Comparison of ENCODE assay signal across 10 cellular contexts in the genomic region with DNA sequence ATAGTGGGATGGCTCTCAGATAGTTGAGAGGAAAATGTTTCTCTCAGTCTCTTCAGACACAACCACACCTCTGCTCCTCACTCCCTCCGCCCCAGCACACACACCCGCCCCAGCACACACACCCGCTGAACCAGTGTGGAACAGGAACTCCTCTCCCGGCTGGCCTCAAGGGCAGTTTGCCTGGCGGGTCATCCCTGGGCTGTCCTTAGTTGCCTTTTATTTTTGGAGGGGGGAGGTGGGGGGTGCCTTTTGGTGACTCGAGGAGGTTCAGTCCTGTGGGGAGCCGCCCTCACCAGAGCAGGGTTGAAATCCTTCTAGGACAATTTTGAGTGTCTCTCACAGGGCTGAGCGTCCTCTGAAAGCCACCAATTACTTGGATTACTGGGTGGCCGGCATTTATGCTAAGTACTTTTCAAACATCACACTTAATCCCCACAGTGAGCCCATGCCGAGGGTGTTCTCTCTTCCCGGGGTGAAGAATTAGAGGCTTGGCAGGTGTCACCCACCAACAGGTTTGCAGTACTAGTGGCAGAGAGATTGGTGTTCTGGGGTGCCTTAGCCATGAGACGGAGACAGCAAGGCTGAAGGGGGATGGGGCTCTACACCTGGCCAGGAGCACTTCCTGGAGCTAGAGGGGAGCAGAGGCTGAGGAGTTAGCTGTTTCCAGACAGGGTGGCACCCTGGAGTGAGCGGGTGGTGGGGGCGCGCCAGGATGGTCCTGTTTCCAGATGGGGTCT. TPM values are rescaled to one million over a fixed set of nuclear protein-coding genes. Genes with fewer than 3 reads are reported as not detected.
DNase-seq lines count a peak whose midpoint lies in the region; ATAC-seq and TF ChIP-seq lines count a peak whose summit lies in the region.
"Had no signal": no experiment of that assay in that cellular context is flagged by ENCODE, and none has a peak within 500 bp of the region (broad histone marks: within the 10 kb centered on the region; RNA-seq: fewer than 3 reads in every experiment).

No MANE protein-coding gene starts in this region.

- intact Hi-C loops in activated T-helper 1 cell treated with anti-CD3 and anti-CD28 coated beads, Interleukin-12 subunit alpha, Interleukin-12 subunit beta, Interleukin-2, Interleukin-4 antibody, amounts not matched to agents 30 ng/mL and 10 ng/mL and 1 ng/mL, durations not matched to agents 14 hours and 24 hours and 36 hours (cut with micrococcal nuclease) = loop anchor here (10.0 kb wide), 2 partner anchors 481 to 541 kb away; a partner anchor contains a TSS
- intact Hi-C loops in gastrocnemius medialis (cut with DNase I; ENCODE audit: low total_unique reads) = loop anchor here (2.0 to 10.0 kb wide), 2 partner anchors 17 to 449 kb away; a partner anchor contains a TSS
- intact Hi-C loops in ascending aorta (cut with DNase I) = loop anchor here (10.0 kb wide), 1 partner anchor 541 kb away; a partner anchor contains a TSS

- no peak overlapping the region for H2BK120ac ChIP-seq in trophoblast cell (ENCODE audit: insufficient read depth, low read length, poor library complexity)

- no peak overlapping the region for H4K91ac ChIP-seq in trophoblast cell (ENCODE audit: low read depth, low read length)

- no peaks in the 10 kb centered on the region for H3K79me2 ChIP-seq in hepatocyte
- no peaks in the 10 kb centered on the region for H3K79me2 ChIP-seq in trophoblast cell (ENCODE audit: control insufficient read depth, insufficient read depth, low read length, poor library complexity)

- CTCF ChIA-PET in HEK293 (lab: Yijun Ruan, JAX) = no interaction called here

- H3K4ac ChIP-seq in trophoblast cell (ENCODE audit: low read depth, low read length) = no peak overlapping the region

- peaks cover 14% of the 10 kb centered on the region for H3K4me1 Mint-ChIP-seq in activated T-helper 1 cell treated with anti-CD3 and anti-CD28 coated beads, Interleukin-12 subunit alpha, Interleukin-12 subunit beta, Interleukin-2, Interleukin-4 antibody, amounts not matched to agents 30 ng/mL and 10 ng/mL and 1 ng/mL, durations not matched to agents 14 hours and 24 hours and 36 hours (ENCODE audit: low read depth)

- H4K20me1 ChIP-seq in hepatocyte (ENCODE audit: insufficient read depth, poor library complexity, severe bottlenecking) = no peaks in the 10 kb centered on the region

- H4K12ac ChIP-seq in trophoblast cell (ENCODE audit: low read depth, low read length) = no peak overlapping the region

- no peak overlapping the region for H4K8ac ChIP-seq in trophoblast cell (ENCODE audit: low read depth, low read length)

- no peak overlapping the region for H2BK5ac ChIP-seq in trophoblast cell (ENCODE audit: low read depth, low read length, poor library complexity)

- no peak overlapping the region for H3K9ac ChIP-seq in trophoblast cell (ENCODE audit: low read length)

- TF ChIP-seq POLR2A in gastrocnemius medialis (IDR thresholded peaks at IDR 0.05) = no peak

- no peak overlapping the region for H3K14ac ChIP-seq in trophoblast cell (ENCODE audit: low read length)

- H3K27me3 Mint-ChIP-seq in activated T-helper 1 cell treated with anti-CD3 and anti-CD28 coated beads, Interleukin-12 subunit alpha, Interleukin-12 subunit beta, Interleukin-2, Interleukin-4 antibody, amounts not matched to agents 30 ng/mL and 10 ng/mL and 1 ng/mL, durations not matched to agents 14 hours and 24 hours and 36 hours (ENCODE audit: insufficient read depth) = peaks cover 14% of the 10 kb centered on the region

- H3K36me3 ChIP-seq in HEK293 (ENCODE audit: control insufficient read depth in 2 of 2, insufficient read depth in 1 of 2, low read length in 2 of 2) (peaks cover 7 to 52% of the 10 kb centered on the region in 2 experiments), hepatocyte (replicated peaks; ENCODE audit: insufficient read depth, low read depth) (no peaks in the 10 kb centered on the region), gastrocnemius medialis (peaks cover 0 to 8% of the 10 kb centered on the region in 2 donors), trophoblast cell (ENCODE audit: control insufficient read depth in 1 of 2, insufficient read depth in 2 of 2, low read length in 2 of 2) (peaks cover 15 to 23% of the 10 kb centered on the region in 2 experiments), ascending aorta (peaks cover 17 to 23% of the 10 kb centered on the region in 2 donors)
- H3K36me3 ChIP-seq: cardiac muscle cell had no signal

- no peaks in the 10 kb centered on the region for H3K9me2 ChIP-seq in hepatocyte (replicated peaks; ENCODE audit: insufficient read depth)

- H3K4me2 ChIP-seq in hepatocyte (peak overlapping the region; percentile 99), trophoblast cell (ENCODE audit: low read length) (no peak overlapping the region)

- H3K23ac ChIP-seq in trophoblast cell (ENCODE audit: low read length) = no peak overlapping the region

- H2BK12ac ChIP-seq in trophoblast cell (ENCODE audit: low read length) = no peak overlapping the region

- H3K4me3 Mint-ChIP-seq in activated T-helper 1 cell treated with anti-CD3 and anti-CD28 coated beads, Interleukin-12 subunit alpha, Interleukin-12 subunit beta, Interleukin-2, Interleukin-4 antibody, amounts not matched to agents 30 ng/mL and 10 ng/mL and 1 ng/mL, durations not matched to agents 14 hours and 24 hours and 36 hours = no peak overlapping the region

- no peak for DNase-seq in activated T-helper 1 cell treated with anti-CD3 and anti-CD28 coated beads, Interleukin-12 subunit alpha, Interleukin-12 subunit beta, Interleukin-2, Interleukin-4 antibody, amounts not matched to agents 30 ng/mL and 10 ng/mL and 1 ng/mL, durations not matched to agents 14 hours and 24 hours and 36 hours (ENCODE audit: low spot score)
- DNase-seq in hepatocyte (ENCODE audit: low spot score) (no peak), gastrocnemius medialis (peak; percentile 54 to 68), trophoblast cell (no peak), DMS 273 treated with DMSO at 0.1 percent for 48 hours (lab: John Stamatoyannopoulos, UW) (no peak), ascending aorta (ENCODE audit: low spot score in 2 of 2) (no peak)
- DNase-seq: NCI-H187 treated with DMSO at 0.1 percent for 48 hours, SJCRH30 had no signal

- H3K27me3 ChIP-seq in hepatocyte = peaks cover 9% of the 10 kb centered on the region
- no peaks in the 10 kb centered on the region for H3K27me3 ChIP-seq in gastrocnemius medialis
- peaks cover 17% of the 10 kb centered on the region for H3K27me3 ChIP-seq in trophoblast cell (ENCODE audit: insufficient read depth, low read length)
- H3K27me3 ChIP-seq in ascending aorta = no peaks in the 10 kb centered on the region
- H3K27me3 ChIP-seq: SJCRH30 had no signal

- H2AFZ ChIP-seq in hepatocyte (no peak overlapping the region), trophoblast cell (ENCODE audit: insufficient read depth, low read length, poor library complexity) (no peak overlapping the region)

- H3K4me1 ChIP-seq in HEK293 (ENCODE audit: control insufficient read depth, insufficient read depth, low read length) = no peaks in the 10 kb centered on the region
- H3K4me1 ChIP-seq in hepatocyte (ENCODE audit: insufficient read depth) = peaks cover 21% of the 10 kb centered on the region
- peaks cover 21 to 37% of the 10 kb centered on the region in 2 donors for H3K4me1 ChIP-seq in gastrocnemius medialis
- H3K4me1 ChIP-seq in trophoblast cell (ENCODE audit: control insufficient read depth in 1 of 2, insufficient read depth in 2 of 2, low read length in 2 of 2) = peaks cover 10 to 19% of the 10 kb centered on the region in 2 experiments
- peaks cover 6 to 9% of the 10 kb centered on the region in 2 donors for H3K4me1 ChIP-seq in ascending aorta
- H3K4me1 ChIP-seq: SJCRH30 had no signal

- H3K9me3 Mint-ChIP-seq in activated T-helper 1 cell treated with anti-CD3 and anti-CD28 coated beads, Interleukin-12 subunit alpha, Interleukin-12 subunit beta, Interleukin-2, Interleukin-4 antibody, amounts not matched to agents 30 ng/mL and 10 ng/mL and 1 ng/mL, durations not matched to agents 14 hours and 24 hours and 36 hours = no peaks in the 10 kb centered on the region

- no peak overlapping the region for H2AK5ac ChIP-seq in trophoblast cell (ENCODE audit: low read length)

- H3K4me3 ChIP-seq in HEK293 (ENCODE audit: low read depth, low read length) = no peak overlapping the region
- H3K4me3 ChIP-seq in hepatocyte = no peak overlapping the region
- H3K4me3 ChIP-seq in gastrocnemius medialis = peak overlapping the region in 3 of 4 donors; percentile 80 to 93 (median 89)
- H3K4me3 ChIP-seq in trophoblast cell (ENCODE audit: low read depth, low read length) = no peak overlapping the region
- H3K4me3 ChIP-seq in ascending aorta = no peak overlapping the region
- H3K4me3 ChIP-seq: cardiac muscle cell, SJCRH30 had no signal

- H3K18ac ChIP-seq in trophoblast cell (ENCODE audit: low read length) = no peak overlapping the region

- no peaks in the 10 kb centered on the region for H3K79me1 ChIP-seq in trophoblast cell (ENCODE audit: low read length)

- in situ Hi-C loops in gastrocnemius medialis (cut with MboI; ENCODE audit: low sequenced_read_pairs in 4 of 4) = loop anchor here in 2 of 4 donors (10.0 kb wide), 1 partner anchor 139 kb away; no protein-coding TSS in a partner anchor

- WGBS in hepatocyte (ENCODE audit: low lambda C conversion rate, missing lambda C conversion rate) = 76% methylated on average over 15 of the region's 15 CpGs
- no CpG with 5 or more reads among the region's 15 CpGs for WGBS in trophoblast cell (ENCODE audit: extremely low coverage, insufficient coverage, insufficient read length)

- H3K27ac ChIP-seq in HEK293 (ENCODE audit: extremely low read depth, low read depth, low read length) = no peak overlapping the region
- H3K27ac ChIP-seq in hepatocyte = no peak overlapping the region
- H3K27ac ChIP-seq in gastrocnemius medialis = peak overlapping the region; percentile 82 to 97 (median 94)
- no peak overlapping the region for H3K27ac ChIP-seq in trophoblast cell (ENCODE audit: low read depth, low read length)
- H3K27ac ChIP-seq in ascending aorta = no peak overlapping the region
- H3K27ac ChIP-seq: cardiac muscle cell, SJCRH30 had no signal

- peaks cover 21% of the 10 kb centered on the region for H3K36me3 Mint-ChIP-seq in activated T-helper 1 cell treated with anti-CD3 and anti-CD28 coated beads, Interleukin-12 subunit alpha, Interleukin-12 subunit beta, Interleukin-2, Interleukin-4 antibody, amounts not matched to agents 30 ng/mL and 10 ng/mL and 1 ng/mL, durations not matched to agents 14 hours and 24 hours and 36 hours (ENCODE audit: low read depth)

- POLR2A ChIA-PET in HEK293 (lab: Yijun Ruan, JAX) = no interaction called here

- ATAC-seq in gastrocnemius medialis = peak in 1 of 2 donors; percentile 20

- peak overlapping the region; percentile 40 for H3K27ac Mint-ChIP-seq in activated T-helper 1 cell treated with anti-CD3 and anti-CD28 coated beads, Interleukin-12 subunit alpha, Interleukin-12 subunit beta, Interleukin-2, Interleukin-4 antibody, amounts not matched to agents 30 ng/mL and 10 ng/mL and 1 ng/mL, durations not matched to agents 14 hours and 24 hours and 36 hours

- TF ChIP-seq CTCF in HEK293 (tag by site-specific recombination; IDR thresholded peaks at IDR 0.05) = no peak
- no peak for TF ChIP-seq CTCF in hepatocyte (IDR thresholded peaks at IDR 0.05; ENCODE audit: poor library complexity)
- TF ChIP-seq CTCF in gastrocnemius medialis (IDR thresholded peaks at IDR 0.05 in 4 of 5, conservative IDR thresholded peaks at IDR 0.05 in 1 of 5) = no peak
- TF ChIP-seq CTCF in ascending aorta (IDR thresholded peaks at IDR 0.05) = no peak

- no peaks in the 10 kb centered on the region for H3K9me3 ChIP-seq in HEK293 (ENCODE audit: control insufficient read depth, insufficient read depth, low read depth, low read length)
- H3K9me3 ChIP-seq in hepatocyte (ENCODE audit: low read depth) = no peaks in the 10 kb centered on the region
- H3K9me3 ChIP-seq in gastrocnemius medialis = no peaks in the 10 kb centered on the region
- H3K9me3 ChIP-seq in trophoblast cell (ENCODE audit: insufficient read depth, low read depth, low read length) = no peaks in the 10 kb centered on the region
- H3K9me3 ChIP-seq in ascending aorta = no peaks in the 10 kb centered on the region

RNA-seq across cellular contexts. Expression of a gene that starts 2.8 kb away (rescaled TPM):
- total RNA-seq in activated T-helper 1 cell treated with anti-CD3 and anti-CD28 coated beads, Interleukin-12 subunit alpha, Interleukin-12 subunit beta, Interleukin-2, Interleukin-4 antibody, amounts not matched to agents 30 ng/mL and 10 ng/mL and 1 ng/mL, durations not matched to agents 14 hours and 24 hours and 36 hours = 10.1 and 12.9 TPM in 2 replicates
- 23.5 and 24.0 TPM in 2 replicates for total RNA-seq in hepatocyte
- polyA plus RNA-seq in hepatocyte = 44.8 and 46.9 TPM in 2 replicates
- 100 to 1,000 TPM in 2 of 4 donors, 10 to 100 TPM in 2; 61.3 to 264 (median 102) TPM for total RNA-seq in gastrocnemius medialis
- 0.49 and 0.68 TPM in 2 replicates for polyA plus RNA-seq in trophoblast cell (2013)
- 293 TPM for total RNA-seq in ascending aorta
- total RNA-seq: SJCRH30 had no signal

RNA-seq across cellular contexts. Expression of a gene that starts 16.6 kb away (rescaled TPM):
- 13.8 and 15.2 TPM in 2 replicates for total RNA-seq in activated T-helper 1 cell treated with anti-CD3 and anti-CD28 coated beads, Interleukin-12 subunit alpha, Interleukin-12 subunit beta, Interleukin-2, Interleukin-4 antibody, amounts not matched to agents 30 ng/mL and 10 ng/mL and 1 ng/mL, durations not matched to agents 14 hours and 24 hours and 36 hours
- total RNA-seq in hepatocyte = 17.3 and 19.7 TPM in 2 replicates
- polyA plus RNA-seq in hepatocyte = 17.1 and 21.1 TPM in 2 replicates
- 10 to 100 TPM; 20.4 to 33.7 (median 27.7) TPM for total RNA-seq in gastrocnemius medialis
- 10.0 and 10.1 TPM in 2 replicates for polyA plus RNA-seq in trophoblast cell (2013)
- 16.9 TPM for total RNA-seq in ascending aorta

Comparison
In these comparisons a context has a peak if more than half of its experiments do, and no peak if none do; other contexts are left out.
1. H3K27ac ChIP-seq: peak in gastrocnemius medialis (4 of 4); none in HEK293 (single experiment), hepatocyte (single experiment), trophoblast cell (single experiment) and ascending aorta (0 of 2).
2. H3K4me3 ChIP-seq: peak in gastrocnemius medialis (3 of 4); none in HEK293 (single experiment), hepatocyte (single experiment), trophoblast cell (single experiment) and ascending aorta (0 of 2).
3. DNase-seq: peak in gastrocnemius medialis (2 of 2); none in activated T-helper 1 cell treated with anti-CD3 and anti-CD28 coated beads, Interleukin-12 subunit alpha, Interleukin-12 subunit beta, Interleukin-2, Interleukin-4 antibody, amounts not matched to agents 30 ng/mL and 10 ng/mL and 1 ng/mL, durations not matched to agents 14 hours and 24 hours and 36 hours (single experiment), hepatocyte (single experiment), trophoblast cell (0 of 2), DMS 273 treated with DMSO at 0.1 percent for 48 hours (single experiment) and ascending aorta (0 of 2).